3 cellular contexts compared by ENCODE assay signal in the genomic region with DNA sequence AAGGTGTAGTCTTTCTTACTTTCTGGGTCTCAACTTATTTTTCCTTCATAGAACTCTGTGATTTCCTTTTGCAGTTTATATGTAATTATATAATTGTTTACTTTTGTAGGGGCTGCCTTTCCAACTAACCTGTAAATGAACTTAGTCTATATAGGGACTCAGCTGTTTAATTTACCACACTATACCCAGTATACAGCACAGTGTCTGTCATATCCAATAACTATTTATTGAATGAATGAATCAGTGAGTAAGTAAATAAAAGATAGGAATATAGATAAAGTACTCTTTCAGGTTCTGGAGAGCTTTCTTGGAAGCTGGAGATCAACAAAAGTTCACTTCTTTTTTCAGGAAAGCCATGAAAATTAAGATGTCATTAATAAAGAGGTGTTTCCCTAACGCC.
"Had no signal": no experiment of that assay in that cellular context is flagged by ENCODE, and none has a peak within 500 bp of the region (broad histone marks: within the 10 kb centered on the region; RNA-seq: fewer than 3 reads in every experiment).

No MANE protein-coding gene starts in this region.

- H3K4me3 ChIP-seq: GM12878 had no signal

- ATAC-seq: GM12878 had no signal

- DNase-seq: GDM1, GF-D8 had no signal
